ENCODE assay signal across 10 cellular contexts in the genomic region with DNA sequence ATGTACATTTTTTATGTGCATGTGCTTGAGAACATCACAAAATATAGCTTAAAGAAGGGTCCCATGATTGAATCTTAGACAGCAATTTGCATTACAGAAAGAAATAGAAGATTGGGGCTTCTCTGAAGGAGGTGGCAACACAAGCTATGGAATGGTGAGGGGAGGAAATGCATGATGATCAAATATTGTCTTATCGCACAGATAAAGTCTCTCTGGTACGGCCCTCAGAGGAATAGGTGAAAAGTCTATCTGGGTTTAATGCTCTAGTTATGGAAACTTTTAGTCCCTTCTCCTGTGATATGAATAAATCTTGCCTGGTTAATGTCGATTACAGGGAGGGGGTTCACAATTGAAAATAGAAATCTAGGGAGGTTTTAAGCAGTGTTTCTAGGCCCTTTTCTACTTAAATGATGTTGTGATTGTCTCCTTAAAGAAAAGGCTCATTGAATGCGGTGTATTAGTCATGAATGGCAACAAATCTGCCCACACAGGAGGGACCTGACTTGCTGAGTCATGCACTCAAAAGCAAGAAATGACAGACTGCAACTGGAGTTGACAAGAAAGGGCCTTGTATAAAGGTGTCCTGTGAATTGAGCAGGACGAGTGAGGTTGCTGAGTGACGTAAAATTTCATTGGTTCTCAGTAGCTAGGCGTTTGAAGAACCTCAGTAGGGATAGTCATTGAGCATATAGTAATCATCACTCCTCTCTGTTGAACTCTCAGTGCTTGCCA.
DNase-seq lines count a peak whose midpoint lies in the region; ATAC-seq, FAIRE-seq and TF ChIP-seq lines count a peak whose summit lies in the region.
"Had no signal": no experiment of that assay in that cellular context is flagged by ENCODE, and none has a peak within 500 bp of the region (broad histone marks: within the 10 kb centered on the region; RNA-seq: fewer than 3 reads in every experiment).

No MANE protein-coding gene starts in this region.

- H2AFZ ChIP-seq in mammary epithelial cell (ENCODE audit: low read depth, low read length): peak overlapping the region; percentile 77
- no peak overlapping the region for H2AFZ ChIP-seq in smooth muscle cell (ENCODE audit: low read depth)

- WGBS in mammary epithelial cell (ENCODE audit: low coverage, missing lambda C conversion rate): 19% methylated on average over 6 of the region's 7 CpGs
- 49% methylated on average over 7 of the region's 7 CpGs for WGBS in smooth muscle cell (ENCODE audit: low lambda C conversion rate)

- H3K4me1 Mint-ChIP-seq in activated T-cell treated with anti-CD3 and anti-CD28 coated beads, Interleukin-2, amount 50 U/mL, for 4 hours (ENCODE audit: low read depth): peaks cover 2% of the 10 kb centered on the region
- H3K4me1 Mint-ChIP-seq: activated B cell treated with CpG ODN at 0.5 μM for 24 hours had no signal

- no peaks in the 10 kb centered on the region for H3K36me3 Mint-ChIP-seq in activated T-cell treated with anti-CD3 and anti-CD28 coated beads, Interleukin-2, amount 50 U/mL, for 4 hours (ENCODE audit: insufficient read depth)

- TF ChIP-seq POLR2A in GM12891 (IDR thresholded peaks at IDR 0.05; ENCODE audit: low read depth, low read length): no peak

- intact Hi-C loops in mammary epithelial cell (cut with micrococcal nuclease): no loop called here

- peak overlapping the region; percentile 23 for H3K4me2 ChIP-seq in mammary epithelial cell (ENCODE audit: insufficient read depth, low read depth, low read length)
- peak overlapping the region; percentile 2 for H3K4me2 ChIP-seq in smooth muscle cell

- H3K4me3 ChIP-seq in mammary epithelial cell (replicated peaks in 1 of 3; ENCODE audit: insufficient read depth in 1 of 3, low read depth in 2 of 3, low read length in 3 of 3) (no peak overlapping the region), smooth muscle cell (no peak overlapping the region)

- CTCF ChIA-PET in mammary epithelial cell (lab: Charles Lee; ENCODE audit: low non-redundant PET): interaction anchor here (0.6 kb wide), 1 partner anchor 394 kb away, joined by 3 read pairs; no protein-coding TSS in a partner anchor

- BruUV-seq in mammary epithelial cell (replicated peaks; lab: Mats Ljungman, UMichigan): no TSS peak

- ATAC-seq in activated T-cell treated with anti-CD3 and anti-CD28 coated beads, Interleukin-2, amount 50 U/mL, for 4 hours: peak; percentile 84 to 96
- ATAC-seq in HG03521 (IDR thresholded peaks at IDR 0.05; ENCODE audit: unreplicated experiment): peak; percentile 81

- in situ Hi-C loops in mammary epithelial cell (cut with MboI; ENCODE audit: low sequenced_read_pairs in 2 of 2): no loop called here

- H3K4me1 ChIP-seq in mammary epithelial cell (ENCODE audit: insufficient read depth, low read length): peaks cover 8% of the 10 kb centered on the region
- H3K4me1 ChIP-seq in smooth muscle cell (ENCODE audit: low read depth): peaks cover 5% of the 10 kb centered on the region

- no peaks in the 10 kb centered on the region for H3K79me2 ChIP-seq in mammary epithelial cell (ENCODE audit: insufficient read depth, low read length)
- no peaks in the 10 kb centered on the region for H3K79me2 ChIP-seq in smooth muscle cell (ENCODE audit: low read depth)

- no peaks in the 10 kb centered on the region for H3K27me3 ChIP-seq in mammary epithelial cell (ENCODE audit: insufficient read depth, low read length)
- H3K27me3 ChIP-seq in smooth muscle cell (ENCODE audit: low read depth): no peaks in the 10 kb centered on the region

- H3K27me3 Mint-ChIP-seq in activated T-cell treated with anti-CD3 and anti-CD28 coated beads, Interleukin-2, amount 50 U/mL, for 4 hours (ENCODE audit: low read depth): no peaks in the 10 kb centered on the region
- H3K27me3 Mint-ChIP-seq: activated B cell treated with CpG ODN at 0.5 μM for 24 hours had no signal

- H4K20me1 ChIP-seq in mammary epithelial cell (ENCODE audit: insufficient read depth, low read length) (no peaks in the 10 kb centered on the region), smooth muscle cell (ENCODE audit: low read depth) (no peaks in the 10 kb centered on the region)

- H3K36me3 ChIP-seq in mammary epithelial cell (ENCODE audit: insufficient read depth, low read length) (no peaks in the 10 kb centered on the region), smooth muscle cell (ENCODE audit: low read depth) (peaks cover 8% of the 10 kb centered on the region)

- peak overlapping the region; percentile 81 for H3K27ac ChIP-seq in mammary epithelial cell (ENCODE audit: insufficient read depth, low read depth, low read length)
- H3K27ac ChIP-seq in smooth muscle cell (ENCODE audit: low read depth): peak overlapping the region; percentile 84

- no peak for FAIRE-seq in GM12891 (lab: Jason Lieb, UNC)

- H3K4me3 Mint-ChIP-seq in activated T-cell treated with anti-CD3 and anti-CD28 coated beads, Interleukin-2, amount 50 U/mL, for 4 hours: no peak overlapping the region
- H3K4me3 Mint-ChIP-seq: activated B cell treated with CpG ODN at 0.5 μM for 24 hours had no signal

- no peaks in the 10 kb centered on the region for H3F3A ChIP-seq in smooth muscle cell (ENCODE audit: low read depth)

- H3K9me3 Mint-ChIP-seq in activated T-cell treated with anti-CD3 and anti-CD28 coated beads, Interleukin-2, amount 50 U/mL, for 4 hours: peaks cover 15% of the 10 kb centered on the region

- dilution Hi-C loops in mammary epithelial cell (cut with HindIII; ENCODE audit: low sequenced_read_pairs): no loop called here

- no peak overlapping the region for H3K9ac ChIP-seq in mammary epithelial cell (ENCODE audit: insufficient read depth, low read length)
- H3K9ac ChIP-seq in smooth muscle cell (ENCODE audit: low read depth): no peak overlapping the region

- H3K9me3 ChIP-seq in mammary epithelial cell (replicated peaks; ENCODE audit: insufficient read depth, low read length) (no peaks in the 10 kb centered on the region), smooth muscle cell (replicated peaks; ENCODE audit: low read depth) (no peaks in the 10 kb centered on the region)

- TF ChIP-seq CTCF in mammary epithelial cell (conservative IDR thresholded peaks at IDR 0.05 in 1 of 2, IDR thresholded peaks at IDR 0.05 in 1 of 2; ENCODE audit: extremely low read depth in 1 of 2, insufficient read depth in 1 of 2, low read depth in 1 of 2, low read length in 2 of 2) (no peak), smooth muscle cell (IDR thresholded peaks at IDR 0.05; ENCODE audit: borderline replicate concordance, insufficient read depth, poor library complexity, severe bottlenecking) (no peak)

- DNase-seq in activated T-cell treated with anti-CD3 and anti-CD28 coated beads, Interleukin-2, amount 50 U/mL, for 4 hours: no peak
- no peak for DNase-seq in activated T-cell treated with anti-CD3 and anti-CD28 coated beads for 4 hours
- DNase-seq in mammary epithelial cell: peak; percentile 99
- DNase-seq in smooth muscle cell (lab: John Stamatoyannopoulos, UW; ENCODE audit: unreplicated experiment): no peak
- no peak for DNase-seq in GM12891 (ENCODE audit: insufficient read length, low spot score)
- DNase-seq in DMS 273 treated with DMSO at 0.1 percent for 48 hours (lab: John Stamatoyannopoulos, UW): no peak
- no peak for DNase-seq in activated CD4-positive, alpha-beta T cell treated with anti-CD3 and anti-CD28 coated beads for 1 hour
- DNase-seq: activated B cell treated with CpG ODN at 0.5 μM for 24 hours, DND-41 had no signal

TF ChIP-seq in GM12891, 5 proteins besides CTCF, POLR2A, EP300 and RAD21:
- no peak for TF ChIP-seq POU2F2 (IDR thresholded peaks at IDR 0.05; ENCODE audit: low read depth, low read length)
- TF ChIP-seq POLR2AphosphoS5 (IDR thresholded peaks at IDR 0.05; ENCODE audit: low read depth, low read length): no peak
- TF ChIP-seq PAX5 (IDR thresholded peaks at IDR 0.05; ENCODE audit: insufficient read depth, low read length, severe bottlenecking): no peak
- no peak for TF ChIP-seq TAF1 (IDR thresholded peaks at IDR 0.05; ENCODE audit: low read depth, low read length)
- no peak for TF ChIP-seq SPI1 (IDR thresholded peaks at IDR 0.05; ENCODE audit: low read depth, low read length)
